8 cellular contexts compared by ENCODE assay signal in genomic region chr9:37329576-37329975, GRCh38.
DNase-seq lines count a peak whose midpoint lies in the region; ATAC-seq and TF ChIP-seq lines count a peak whose summit lies in the region.

No MANE protein-coding gene starts in this region.

- TF ChIP-seq POLR2A in vagina (IDR thresholded peaks at IDR 0.05) = no peak

- H3K4me1 Mint-ChIP-seq in mesothelial cell of epicardium = peaks cover 2% of the 10 kb centered on the region

- H3K36me3 ChIP-seq in BLaER1 treated with 17β-estradiol and CSF1 and Interleukin-3, amounts not matched to agents 10 nM and 100 nM = peaks cover 0 to 54% (median 8%) of the 10 kb centered on the region in 11 experiments; a peak in 9 of 22 replicates
- H3K36me3 ChIP-seq in colonic mucosa (no peaks in the 10 kb centered on the region), vagina (no peaks in the 10 kb centered on the region)

- no peak overlapping the region for H3K27ac Mint-ChIP-seq in mesothelial cell of epicardium

- H3K36me3 Mint-ChIP-seq in mesothelial cell of epicardium = no peaks in the 10 kb centered on the region

- peak overlapping the region in 2 of 11 experiments; percentile 24 to 36; a peak in 4 of 22 replicates for H3K27ac ChIP-seq in BLaER1 treated with 17β-estradiol and CSF1 and Interleukin-3, amounts not matched to agents 10 nM and 100 nM
- H3K27ac ChIP-seq in colonic mucosa = no peak overlapping the region
- H3K27ac ChIP-seq in vagina = no peak overlapping the region

- H3K4me3 Mint-ChIP-seq in mesothelial cell of epicardium = no peak overlapping the region

- H3K9ac ChIP-seq in BLaER1 treated with 17β-estradiol and CSF1 and Interleukin-3, amounts not matched to agents 10 nM and 100 nM = peak overlapping the region in 2 of 11 experiments; percentile 14 to 36; a peak in 3 of 22 replicates
- no peak overlapping the region for H3K9ac ChIP-seq in colonic mucosa (ENCODE audit: low read depth in 2 of 2, low read length in 2 of 2)

- peak; percentile 12 for DNase-seq in NCI-H446 treated with DMSO at 0.1 percent for 48 hours (lab: John Stamatoyannopoulos, UW)
- DNase-seq in fibroblast of the conjunctiva (ENCODE audit: low read depth) = peak; percentile 47
- DNase-seq in colonic mucosa = no peak
- DNase-seq in mesothelial cell of epicardium (ENCODE audit: low spot score in 2 of 2, unreplicated experiment in 2 of 2) = no peak
- no peak for DNase-seq in vagina (ENCODE audit: extremely low spot score in 2 of 2)
- no peak for DNase-seq in left ventricle myocardium superior

- no peaks in the 10 kb centered on the region for H3K9me3 ChIP-seq in BLaER1 treated with 17β-estradiol and CSF1 and Interleukin-3, amounts not matched to agents 10 nM and 100 nM (replicated peaks in 1 of 11)
- H3K9me3 ChIP-seq in colonic mucosa (no peaks in the 10 kb centered on the region), vagina (no peaks in the 10 kb centered on the region)

- intact Hi-C loops in colonic mucosa (cut with DNase I) = no loop called here
- intact Hi-C loops in vagina (cut with DNase I) = no loop called here
- intact Hi-C loops in left ventricle myocardium superior (cut with micrococcal nuclease) = no loop called here

- H3K27me3 ChIP-seq in BLaER1 treated with 17β-estradiol and CSF1 and Interleukin-3, amounts not matched to agents 10 nM and 100 nM = no peaks in the 10 kb centered on the region
- no peaks in the 10 kb centered on the region for H3K27me3 ChIP-seq in colonic mucosa
- H3K27me3 ChIP-seq in vagina = no peaks in the 10 kb centered on the region

- H3K4me1 ChIP-seq in BLaER1 treated with 17β-estradiol and CSF1 and Interleukin-3, amounts not matched to agents 10 nM and 100 nM = peaks cover 25 to 97% (median 73%) of the 10 kb centered on the region in 10 experiments
- H3K4me1 ChIP-seq in colonic mucosa = peaks cover 4% of the 10 kb centered on the region
- H3K4me1 ChIP-seq in vagina = no peaks in the 10 kb centered on the region

- peak overlapping the region in 6 of 11 experiments; percentile 20 to 49 (median 30); a peak in 7 of 22 replicates for H3K4me2 ChIP-seq in BLaER1 treated with 17β-estradiol and CSF1 and Interleukin-3, amounts not matched to agents 10 nM and 100 nM

- TF ChIP-seq CTCF in colonic mucosa (IDR thresholded peaks at IDR 0.05) (no peak), mesothelial cell of epicardium (IDR thresholded peaks at IDR 0.05; ENCODE audit: unreplicated experiment) (no peak), vagina (IDR thresholded peaks at IDR 0.05) (no peak)

- H3K27me3 Mint-ChIP-seq in mesothelial cell of epicardium (ENCODE audit: low read depth) = no peaks in the 10 kb centered on the region

- H4K20me1 ChIP-seq in BLaER1 treated with 17β-estradiol and CSF1 and Interleukin-3, amounts not matched to agents 10 nM and 100 nM = peaks cover 0 to 59% (median 0%) of the 10 kb centered on the region in 11 experiments; a peak in 3 of 22 replicates

- no peak overlapping the region for H3K4me3 ChIP-seq in BLaER1 treated with 17β-estradiol and CSF1 and Interleukin-3, amounts not matched to agents 10 nM and 100 nM
- H3K4me3 ChIP-seq in colonic mucosa (no peak overlapping the region), vagina (no peak overlapping the region)

- ATAC-seq in GM18867 (IDR thresholded peaks at IDR 0.05; ENCODE audit: unreplicated experiment) (peak; percentile 44), left ventricle myocardium superior (no peak)

- H3K9me3 Mint-ChIP-seq in mesothelial cell of epicardium = no peaks in the 10 kb centered on the region

Comparison
In these comparisons a context has a peak if more than half of its experiments do, and no peak if none do; other contexts are left out.
1. DNase-seq: peak in NCI-H446 treated with DMSO at 0.1 percent for 48 hours (single experiment) and fibroblast of the conjunctiva (single experiment); none in colonic mucosa (single experiment), mesothelial cell of epicardium (0 of 2), vagina (0 of 2) and left ventricle myocardium superior (single experiment).